ENCODE assay signal across 1 cellular context in genomic region chr6:32178547-32179440, GRCh38.
A peak's percentile ranks its signal among the peaks of the same experiment; 100 is the strongest.
TF ChIP-seq lines count a peak whose summit lies in the region.

No MANE protein-coding gene starts in this region.

TF ChIP-seq in HepG2, 621 proteins besides CTCF, POLR2A, EP300 and RAD21 (continued from another document and continues in another):
- TF ChIP-seq ZNF337 (CRISPR knock-in tag; IDR thresholded peaks at IDR 0.05; ENCODE audit: borderline replicate concordance, low read depth) = no peak
- no peak for TF ChIP-seq ZBTB46 (CRISPR knock-in tag; IDR thresholded peaks at IDR 0.05; ENCODE audit: borderline replicate concordance)
- no peak for TF ChIP-seq PHF5A (CRISPR knock-in tag; IDR thresholded peaks at IDR 0.05; ENCODE audit: low read depth, unreplicated experiment)
- TF ChIP-seq ZNF281 (CRISPR knock-in tag; IDR thresholded peaks at IDR 0.05; ENCODE audit: borderline replicate concordance) = peak; percentile 50; the same call in 1 of the 2 replicates
- TF ChIP-seq FOXP1 (IDR thresholded peaks at IDR 0.05) = no peak
- no peak for TF ChIP-seq FOXP1 (CRISPR knock-in tag; IDR thresholded peaks at IDR 0.05)
- TF ChIP-seq HBP1 (CRISPR knock-in tag; IDR thresholded peaks at IDR 0.05; ENCODE audit: low read depth) = 0 out of 2 replicates have a peak, but pooled peaks have one; percentile 19
- no peak for TF ChIP-seq ZNF678 (CRISPR knock-in tag; IDR thresholded peaks at IDR 0.05)
- TF ChIP-seq TCF12 (IDR thresholded peaks at IDR 0.05) = no peak
- TF ChIP-seq TCF12 (CRISPR knock-in tag; IDR thresholded peaks at IDR 0.05) = no peak
- TF ChIP-seq RARG (CRISPR knock-in tag; IDR thresholded peaks at IDR 0.05; ENCODE audit: low read depth) = no peak
- TF ChIP-seq SOX13 (IDR thresholded peaks at IDR 0.05) = no peak
- no peak for TF ChIP-seq SOX13 (CRISPR knock-in tag; conservative IDR thresholded peaks at IDR 0.05 in 1 of 2, IDR thresholded peaks at IDR 0.05 in 1 of 2)
- TF ChIP-seq NPAS2 (CRISPR knock-in tag; IDR thresholded peaks at IDR 0.05; ENCODE audit: borderline replicate concordance) = no peak
- TF ChIP-seq IRF9 (CRISPR knock-in tag; IDR thresholded peaks at IDR 0.05; ENCODE audit: borderline replicate concordance) = no peak
- no peak for TF ChIP-seq ZBTB7A (CRISPR knock-in tag; IDR thresholded peaks at IDR 0.05)
- no peak for TF ChIP-seq SRF (IDR thresholded peaks at IDR 0.05; ENCODE audit: low read depth, low read length)
- no peak for TF ChIP-seq HNRNPL (IDR thresholded peaks at IDR 0.05; ENCODE audit: low read depth, low read length)
- no peak for TF ChIP-seq ZNF660 (CRISPR knock-in tag; IDR thresholded peaks at IDR 0.05; ENCODE audit: borderline replicate concordance, low read depth)
- TF ChIP-seq MAF1 (CRISPR knock-in tag; IDR thresholded peaks at IDR 0.05; ENCODE audit: borderline replicate concordance) = no peak
- no peak for TF ChIP-seq ZNF468 (CRISPR knock-in tag; IDR thresholded peaks at IDR 0.05)
- peak; percentile 12; the same call in 1 of the 2 replicates for TF ChIP-seq MEIS2 (CRISPR knock-in tag; IDR thresholded peaks at IDR 0.05)
- TF ChIP-seq TSC22D2 (CRISPR knock-in tag; IDR thresholded peaks at IDR 0.05; ENCODE audit: borderline replicate concordance) = 0 out of 2 replicates have a peak, but pooled peaks have one; percentile 33
- no peak for TF ChIP-seq SIX1 (CRISPR knock-in tag; IDR thresholded peaks at IDR 0.05; ENCODE audit: borderline replicate concordance)
- TF ChIP-seq CEBPG (CRISPR knock-in tag; IDR thresholded peaks at IDR 0.05) = no peak
- no peak for TF ChIP-seq ZNF234 (CRISPR knock-in tag; conservative IDR thresholded peaks at IDR 0.05)
- TF ChIP-seq NFE2 (CRISPR knock-in tag; IDR thresholded peaks at IDR 0.05) = no peak
- no peak for TF ChIP-seq CENPX (CRISPR knock-in tag; IDR thresholded peaks at IDR 0.05)
- no peak for TF ChIP-seq NFIC (IDR thresholded peaks at IDR 0.05; ENCODE audit: low read length)
- TF ChIP-seq ZNF772 (CRISPR knock-in tag; IDR thresholded peaks at IDR 0.05) = no peak
- TF ChIP-seq FOXK1 (CRISPR knock-in tag; IDR thresholded peaks at IDR 0.05; ENCODE audit: borderline replicate concordance, low read depth) = no peak
- TF ChIP-seq REST (IDR thresholded peaks at IDR 0.05; ENCODE audit: borderline replicate concordance in 1 of 2, low read depth in 1 of 2, low read length in 2 of 2) = no peak
- TF ChIP-seq SMYD3 (CRISPR knock-in tag; IDR thresholded peaks at IDR 0.05) = no peak
- no peak for TF ChIP-seq ZNF674 (CRISPR knock-in tag; IDR thresholded peaks at IDR 0.05; ENCODE audit: low read depth)
- TF ChIP-seq ZNF331 (CRISPR knock-in tag; IDR thresholded peaks at IDR 0.05) = no peak
- no peak; the same call in 1 of the 2 replicates for TF ChIP-seq ZSCAN31 (CRISPR knock-in tag; IDR thresholded peaks at IDR 0.05; ENCODE audit: low read depth)
- no peak for TF ChIP-seq ZNF567 (CRISPR knock-in tag; IDR thresholded peaks at IDR 0.05; ENCODE audit: borderline replicate concordance)
- no peak for TF ChIP-seq ZNF383 (CRISPR knock-in tag; IDR thresholded peaks at IDR 0.05; ENCODE audit: borderline replicate concordance)
- TF ChIP-seq ZNF235 (CRISPR knock-in tag; IDR thresholded peaks at IDR 0.05; ENCODE audit: borderline replicate concordance) = no peak
- no peak for TF ChIP-seq HOXA9 (CRISPR knock-in tag; IDR thresholded peaks at IDR 0.05; ENCODE audit: borderline replicate concordance)
- 0 out of 2 replicates have a peak, but pooled peaks have one; percentile 44 for TF ChIP-seq ZSCAN5A (CRISPR knock-in tag; IDR thresholded peaks at IDR 0.05; ENCODE audit: borderline replicate concordance)
- no peak for TF ChIP-seq MXD1 (CRISPR knock-in tag; IDR thresholded peaks at IDR 0.05)
- TF ChIP-seq ZKSCAN8 (CRISPR knock-in tag; IDR thresholded peaks at IDR 0.05; ENCODE audit: borderline replicate concordance) = no peak
- no peak for TF ChIP-seq PAX8 (CRISPR knock-in tag; IDR thresholded peaks at IDR 0.05; ENCODE audit: borderline replicate concordance)
- no peak; a peak in 1 of 4 replicates for TF ChIP-seq HMGXB4 (CRISPR knock-in tag; IDR thresholded peaks at IDR 0.05; ENCODE audit: borderline replicate concordance in 1 of 2, low read depth in 1 of 2)
- no peak for TF ChIP-seq ELF1 (CRISPR knock-in tag; IDR thresholded peaks at IDR 0.05)
- TF ChIP-seq ZFP36L2 (CRISPR knock-in tag; IDR thresholded peaks at IDR 0.05) = no peak
- TF ChIP-seq ZNF512 (CRISPR knock-in tag; IDR thresholded peaks at IDR 0.05) = no peak
- TF ChIP-seq GZF1 (CRISPR knock-in tag; IDR thresholded peaks at IDR 0.05) = no peak
- peak; percentile 54; the same call in 1 of the 2 replicates for TF ChIP-seq KLF11 (CRISPR knock-in tag; IDR thresholded peaks at IDR 0.05)
- TF ChIP-seq ZC3H13 (CRISPR knock-in tag; IDR thresholded peaks at IDR 0.05) = 0 out of 2 replicates have a peak, but pooled peaks have one; percentile 53
- TF ChIP-seq NFYB (CRISPR knock-in tag; IDR thresholded peaks at IDR 0.05) = no peak
